ENCODE assay signal across 1 cellular context in the genomic region with DNA sequence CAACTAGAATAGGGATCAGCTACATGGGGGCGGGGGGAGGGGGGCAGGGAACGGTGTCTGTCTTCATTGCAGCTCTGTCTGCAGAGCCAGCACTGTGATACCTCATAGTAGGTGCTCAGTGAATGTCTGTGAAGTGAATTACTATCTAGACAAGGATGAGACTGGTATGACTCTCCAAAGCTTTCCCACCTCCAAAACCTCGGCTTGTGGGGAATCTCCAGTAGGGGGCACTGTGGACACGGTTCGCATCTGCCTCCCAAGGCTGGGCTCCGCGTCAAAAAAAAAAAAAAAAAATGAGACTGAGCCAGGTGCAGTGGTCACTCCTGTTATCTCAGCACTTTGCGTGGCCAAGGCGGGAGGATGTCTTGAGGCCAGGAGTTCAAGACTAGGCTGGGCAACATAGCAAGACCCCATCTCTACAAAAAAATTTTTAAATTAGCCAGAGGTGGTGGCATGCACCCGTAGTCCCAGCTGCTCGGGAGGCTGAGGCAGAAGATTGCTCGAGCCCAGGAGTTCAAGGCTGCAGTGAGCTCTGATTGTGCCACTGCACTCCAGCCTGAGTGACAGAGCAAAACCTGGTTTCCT.
TF ChIP-seq lines count a peak whose summit lies in the region.

No MANE protein-coding gene starts in this region.

TF ChIP-seq in GM23338, 12 proteins besides CTCF, POLR2A, EP300 and RAD21:
- TF ChIP-seq STAT1 (IDR thresholded peaks at IDR 0.05; ENCODE audit: unreplicated experiment) (no peak), NANOG (IDR thresholded peaks at IDR 0.05; ENCODE audit: borderline replicate concordance) (no peak), EZH2phosphoT487 (IDR thresholded peaks at IDR 0.05; ENCODE audit: unreplicated experiment) (no peak), ZNF114 (CRISPR knock-in tag; IDR thresholded peaks at IDR 0.05) (no peak)
- TF ChIP-seq, protein P1, sequence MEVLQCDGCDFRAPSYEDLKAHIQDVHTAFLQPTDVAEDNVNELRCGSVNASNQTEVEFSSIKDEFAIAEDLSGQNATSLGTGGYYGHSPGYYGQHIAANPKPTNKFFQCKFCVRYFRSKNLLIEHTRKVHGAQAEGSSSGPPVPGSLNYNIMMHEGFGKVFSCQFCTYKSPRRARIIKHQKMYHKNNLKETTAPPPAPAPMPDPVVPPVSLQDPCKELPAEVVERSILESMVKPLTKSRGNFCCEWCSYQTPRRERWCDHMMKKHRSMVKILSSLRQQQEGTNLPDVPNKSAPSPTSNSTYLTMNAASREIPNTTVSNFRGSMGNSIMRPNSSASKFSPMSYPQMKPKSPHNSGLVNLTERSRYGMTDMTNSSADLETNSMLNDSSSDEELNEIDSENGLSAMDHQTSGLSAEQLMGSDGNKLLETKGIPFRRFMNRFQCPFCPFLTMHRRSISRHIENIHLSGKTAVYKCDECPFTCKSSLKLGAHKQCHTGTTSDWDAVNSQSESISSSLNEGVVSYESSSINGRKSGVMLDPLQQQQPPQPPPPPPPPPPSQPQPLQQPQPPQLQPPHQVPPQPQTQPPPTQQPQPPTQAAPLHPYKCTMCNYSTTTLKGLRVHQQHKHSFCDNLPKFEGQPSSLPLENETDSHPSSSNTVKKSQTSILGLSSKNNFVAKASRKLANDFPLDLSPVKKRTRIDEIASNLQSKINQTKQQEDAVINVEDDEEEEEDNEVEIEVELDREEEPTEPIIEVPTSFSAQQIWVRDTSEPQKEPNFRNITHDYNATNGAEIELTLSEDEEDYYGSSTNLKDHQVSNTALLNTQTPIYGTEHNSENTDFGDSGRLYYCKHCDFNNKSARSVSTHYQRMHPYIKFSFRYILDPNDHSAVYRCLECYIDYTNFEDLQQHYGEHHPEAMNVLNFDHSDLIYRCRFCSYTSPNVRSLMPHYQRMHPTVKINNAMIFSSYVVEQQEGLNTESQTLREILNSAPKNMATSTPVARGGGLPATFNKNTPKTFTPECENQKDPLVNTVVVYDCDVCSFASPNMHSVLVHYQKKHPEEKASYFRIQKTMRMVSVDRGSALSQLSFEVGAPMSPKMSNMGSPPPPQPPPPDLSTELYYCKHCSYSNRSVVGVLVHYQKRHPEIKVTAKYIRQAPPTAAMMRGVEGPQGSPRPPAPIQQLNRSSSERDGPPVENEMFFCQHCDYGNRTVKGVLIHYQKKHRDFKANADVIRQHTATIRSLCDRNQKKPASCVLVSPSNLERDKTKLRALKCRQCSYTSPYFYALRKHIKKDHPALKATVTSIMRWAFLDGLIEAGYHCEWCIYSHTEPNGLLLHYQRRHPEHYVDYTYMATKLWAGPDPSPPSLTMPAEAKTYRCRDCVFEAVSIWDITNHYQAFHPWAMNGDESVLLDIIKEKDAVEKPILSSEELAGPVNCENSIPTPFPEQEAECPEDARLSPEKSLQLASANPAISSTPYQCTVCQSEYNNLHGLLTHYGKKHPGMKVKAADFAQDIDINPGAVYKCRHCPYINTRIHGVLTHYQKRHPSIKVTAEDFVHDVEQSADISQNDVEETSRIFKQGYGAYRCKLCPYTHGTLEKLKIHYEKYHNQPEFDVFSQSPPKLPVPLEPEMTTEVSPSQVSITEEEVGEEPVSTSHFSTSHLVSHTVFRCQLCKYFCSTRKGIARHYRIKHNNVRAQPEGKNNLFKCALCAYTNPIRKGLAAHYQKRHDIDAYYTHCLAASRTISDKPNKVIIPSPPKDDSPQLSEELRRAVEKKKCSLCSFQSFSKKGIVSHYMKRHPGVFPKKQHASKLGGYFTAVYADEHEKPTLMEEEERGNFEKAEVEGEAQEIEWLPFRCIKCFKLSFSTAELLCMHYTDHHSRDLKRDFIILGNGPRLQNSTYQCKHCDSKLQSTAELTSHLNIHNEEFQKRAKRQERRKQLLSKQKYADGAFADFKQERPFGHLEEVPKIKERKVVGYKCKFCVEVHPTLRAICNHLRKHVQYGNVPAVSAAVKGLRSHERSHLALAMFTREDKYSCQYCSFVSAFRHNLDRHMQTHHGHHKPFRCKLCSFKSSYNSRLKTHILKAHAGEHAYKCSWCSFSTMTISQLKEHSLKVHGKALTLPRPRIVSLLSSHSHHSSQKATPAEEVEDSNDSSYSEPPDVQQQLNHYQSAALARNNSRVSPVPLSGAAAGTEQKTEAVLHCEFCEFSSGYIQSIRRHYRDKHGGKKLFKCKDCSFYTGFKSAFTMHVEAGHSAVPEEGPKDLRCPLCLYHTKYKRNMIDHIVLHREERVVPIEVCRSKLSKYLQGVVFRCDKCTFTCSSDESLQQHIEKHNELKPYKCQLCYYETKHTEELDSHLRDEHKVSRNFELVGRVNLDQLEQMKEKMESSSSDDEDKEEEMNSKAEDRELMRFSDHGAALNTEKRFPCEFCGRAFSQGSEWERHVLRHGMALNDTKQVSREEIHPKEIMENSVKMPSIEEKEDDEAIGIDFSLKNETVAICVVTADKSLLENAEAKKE (CRISPR knock-in tag; IDR thresholded peaks at IDR 0.05) = no peak
